26 cellular contexts compared by ENCODE assay signal in the genomic region with DNA sequence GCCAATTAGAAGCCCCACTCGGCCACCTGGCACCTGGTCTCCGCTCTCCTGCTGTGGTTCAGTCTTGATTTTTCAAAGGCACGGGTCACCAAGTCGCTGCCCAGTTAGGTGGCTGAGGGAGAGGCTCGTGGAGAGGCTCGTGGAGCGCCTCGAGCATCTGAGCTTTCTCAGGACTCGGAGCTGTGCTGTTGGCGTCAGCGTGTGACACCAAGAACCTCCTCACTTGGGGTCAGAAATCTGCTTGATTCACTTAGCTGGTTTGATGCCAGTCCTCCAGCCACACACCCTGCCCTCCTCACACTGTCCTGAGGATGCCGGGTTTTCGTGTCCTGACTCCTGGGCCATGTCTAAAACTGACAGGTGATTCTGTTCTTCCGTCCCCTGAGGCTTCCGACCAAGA.
"Had no signal": no experiment of that assay in that cellular context is flagged by ENCODE, and none has a peak within 500 bp of the region (broad histone marks: within the 10 kb centered on the region; RNA-seq: fewer than 3 reads in every experiment).

No MANE protein-coding gene starts in this region.

- H3K27ac Mint-ChIP-seq: activated CD4-positive, alpha-beta memory T cell treated with anti-CD3 and anti-CD28 coated beads, Interleukin-2, amount 10 ng/mL, durations not matched to agents 7 days and 5 days; activated naive CD8-positive, alpha-beta T cell treated with anti-CD3 and anti-CD28 coated beads, Interleukin-2, amount 50 U/mL, for 24 hours had no signal

- H3K9me3 Mint-ChIP-seq: activated CD4-positive, alpha-beta memory T cell treated with anti-CD3 and anti-CD28 coated beads, Interleukin-2, amount 10 ng/mL, durations not matched to agents 7 days and 5 days; activated naive CD4-positive, alpha-beta T cell treated with anti-CD3 and anti-CD28 coated beads, Interleukin-2, amount 10 ng/mL, durations not matched to agents 7 days and 5 days; activated T-cell treated with anti-CD3 and anti-CD28 coated beads, Interleukin-2, amount 50 U/mL, for 4 hours had no signal

- H3K27me3 Mint-ChIP-seq: activated CD4-positive, alpha-beta memory T cell treated with anti-CD3 and anti-CD28 coated beads, Interleukin-2, amount 10 ng/mL, durations not matched to agents 7 days and 5 days; activated naive CD4-positive, alpha-beta T cell treated with anti-CD3 and anti-CD28 coated beads, Interleukin-2, amount 10 ng/mL, durations not matched to agents 7 days and 5 days; activated naive CD8-positive, alpha-beta T cell; activated naive CD8-positive, alpha-beta T cell treated with anti-CD3 and anti-CD28 coated beads, Interleukin-2, amount 50 U/mL, for 24 hours had no signal

- H3K4me3 Mint-ChIP-seq: activated CD4-positive, alpha-beta memory T cell treated with anti-CD3 and anti-CD28 coated beads, Interleukin-2, amount 10 ng/mL, durations not matched to agents 7 days and 5 days; activated naive CD4-positive, alpha-beta T cell treated with anti-CD3 and anti-CD28 coated beads, Interleukin-2, amount 10 ng/mL, durations not matched to agents 7 days and 5 days; activated naive CD8-positive, alpha-beta T cell; activated naive CD8-positive, alpha-beta T cell treated with anti-CD3 and anti-CD28 coated beads, Interleukin-2, amount 50 U/mL, for 24 hours; activated T-cell treated with anti-CD3 and anti-CD28 coated beads, Interleukin-2, amount 50 U/mL, for 4 hours had no signal

- ATAC-seq: activated naive CD8-positive, alpha-beta T cell treated with anti-CD3 and anti-CD28 coated beads, Interleukin-2, amount 50 U/mL, for 24 hours; activated T-cell treated with anti-CD3 and anti-CD28 coated beads, Interleukin-2, amount 50 U/mL, for 4 hours; K562 had no signal

- DNase-seq: activated CD4-positive, alpha-beta memory T cell treated with anti-CD3 and anti-CD28 coated beads, Interleukin-2, amount 10 ng/mL, durations not matched to agents 7 days and 5 days; activated CD4-positive, alpha-beta T cell treated with anti-CD3 and anti-CD28 coated beads for 1 hour; activated CD4-positive, alpha-beta T cell treated with anti-CD3 and anti-CD28 coated beads for 48 hours; activated CD4-positive, CD25-positive, alpha-beta regulatory T cell; activated effector memory CD4-positive, alpha-beta T cell treated with Interleukin-2 at 50 U/mL for 16 hours; activated naive CD4-positive, alpha-beta T cell treated with anti-CD3 and anti-CD28 coated beads, Interleukin-2, amount 10 ng/mL, durations not matched to agents 7 days and 5 days; activated naive CD8-positive, alpha-beta T cell treated with anti-CD3 and anti-CD28 coated beads, Interleukin-2, amount 50 U/mL, for 24 hours; activated T-cell treated with anti-CD3 and anti-CD28 coated beads, Interleukin-2, amount 50 U/mL, for 4 hours; anterior cingulate cortex; brain microvascular endothelial cell; central memory CD4-positive, alpha-beta T cell; Karpas-422; NCI-H1105; NCI-H1417 treated with DMSO at 0.1 percent for 48 hours; NCI-H1694; NCI-H1930; NCI-H2081 treated with DMSO at 0.1 percent for 48 hours; NCI-H345; NCI-H524 treated with DMSO at 0.1 percent for 48 hours; NK-92 treated with Interleukin-12 subunit alpha and Interleukin-12 subunit beta, amount 100 ng/mL, for 24 hours; Peyer's patch; Right ventricle myocardium superior; T-helper 1 cell; T-helper 9 cell had no signal
